In the genomic region with DNA sequence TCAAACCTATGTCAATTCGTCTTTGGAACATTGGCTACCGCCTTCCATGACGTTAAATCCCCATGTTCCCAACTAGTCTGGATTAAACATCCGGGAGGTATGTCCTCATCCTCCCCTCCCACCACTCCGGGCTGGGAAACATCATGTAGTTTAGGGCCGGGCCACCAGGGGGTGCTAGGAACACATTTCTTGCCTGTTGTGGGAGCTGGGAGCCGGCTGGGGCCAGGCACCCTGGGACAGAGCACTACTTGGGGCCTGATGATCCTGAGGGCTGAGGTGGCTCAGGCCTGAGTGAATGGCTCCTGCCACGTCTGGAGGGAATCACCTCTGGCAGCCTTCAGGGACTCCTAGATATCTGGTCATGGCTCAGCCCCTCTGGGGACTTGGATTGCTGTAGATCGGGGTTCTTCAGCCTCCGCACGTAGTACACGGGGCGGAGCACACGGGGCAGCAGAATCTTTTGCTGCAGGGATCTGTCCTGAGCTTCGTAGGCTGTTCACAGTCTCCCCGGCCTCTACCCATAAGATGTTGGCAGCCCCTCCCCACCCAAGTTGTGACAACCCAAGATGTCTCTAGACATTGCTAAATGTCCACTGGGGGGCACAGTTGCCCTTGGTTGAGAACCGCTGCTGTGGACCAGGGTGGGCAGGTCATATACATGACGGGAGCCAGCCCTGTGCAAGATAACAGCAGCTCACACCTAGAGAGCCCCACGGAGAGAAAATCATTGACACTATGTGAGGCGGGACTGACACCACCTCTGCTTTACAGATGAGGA, we compare ENCODE assay signal across 13 cellular contexts.
A peak's percentile ranks its signal among the peaks of the same experiment; 100 is the strongest.
DNase-seq lines count a peak whose midpoint lies in the region; ATAC-seq and TF ChIP-seq lines count a peak whose summit lies in the region.
"Had no signal": no experiment of that assay in that cellular context is flagged by ENCODE, and none has a peak within 500 bp of the region (broad histone marks: within the 10 kb centered on the region; RNA-seq: fewer than 3 reads in every experiment).

No MANE protein-coding gene starts in this region.

- H3K36me3 ChIP-seq in WERI-Rb-1: no peaks in the 10 kb centered on the region
- no peaks in the 10 kb centered on the region for H3K36me3 ChIP-seq in effector memory CD4-positive, alpha-beta T cell (ENCODE audit: control insufficient read depth, insufficient read depth, low read length)
- H3K36me3 ChIP-seq: pancreas had no signal

- H3K4me3 ChIP-seq in HL-60 (replicated peaks; ENCODE audit: insufficient read depth, low read length) (no peak overlapping the region), WERI-Rb-1 (ENCODE audit: low read depth, low read length) (no peak overlapping the region)
- no peak overlapping the region for H3K4me3 ChIP-seq in effector memory CD4-positive, alpha-beta T cell (ENCODE audit: insufficient read depth, low read depth, low read length, poor library complexity, severe bottlenecking)
- H3K4me3 ChIP-seq: pancreas had no signal

- H3K9me3 ChIP-seq in WERI-Rb-1 (ENCODE audit: severe bottlenecking): peaks cover 5% of the 10 kb centered on the region
- no peaks in the 10 kb centered on the region for H3K9me3 ChIP-seq in effector memory CD4-positive, alpha-beta T cell (ENCODE audit: control insufficient read depth, low read length)
- H3K9me3 ChIP-seq: pancreas had no signal

- no peak overlapping the region for H3K27ac ChIP-seq in HL-60 (replicated peaks)
- no peak overlapping the region for H3K27ac ChIP-seq in WERI-Rb-1
- H3K27ac ChIP-seq in effector memory CD4-positive, alpha-beta T cell (ENCODE audit: insufficient read depth, low read length, poor library complexity, severe bottlenecking): no peak overlapping the region
- H3K27ac ChIP-seq: pancreas had no signal

- H3K27me3 ChIP-seq in HL-60 (ENCODE audit: insufficient read depth, poor library complexity, severe bottlenecking) (no peaks in the 10 kb centered on the region), WERI-Rb-1 (ENCODE audit: insufficient read depth, low read depth, severe bottlenecking) (no peaks in the 10 kb centered on the region)
- H3K27me3 ChIP-seq in effector memory CD4-positive, alpha-beta T cell (replicated peaks; ENCODE audit: control insufficient read depth, insufficient read depth, low read length, poor library complexity, severe bottlenecking): no peaks in the 10 kb centered on the region
- H3K27me3 ChIP-seq: pancreas had no signal

- intact Hi-C loops in Right ventricle myocardium superior (cut with DNase I) (no loop called here), Right ventricle myocardium inferior (cut with DNase I) (no loop called here)

- H3K4me1 ChIP-seq in effector memory CD4-positive, alpha-beta T cell (ENCODE audit: control insufficient read depth, insufficient read depth, low read length, poor library complexity, severe bottlenecking): no peaks in the 10 kb centered on the region
- H3K4me1 ChIP-seq: pancreas had no signal

- DNase-seq in Right ventricle myocardium superior (no peak), Right ventricle myocardium inferior (ENCODE audit: missing footprints) (no peak), HL-60 (ENCODE audit: low read depth in 1 of 2, low spot score in 1 of 2) (no peak), WERI-Rb-1 (peak; percentile 10), hippocampal formation (lab: John Stamatoyannopoulos, UW) (no peak)
- DNase-seq in stimulated activated CD8-positive, alpha-beta memory T cell treated with anti-CD3 and anti-CD28 coated beads, Interleukin-4, amount 100 ng/mL, for 48 hours: peak; percentile 33
- no peak for DNase-seq in effector memory CD4-positive, alpha-beta T cell
- DNase-seq: CD4-positive, CD25-positive, alpha-beta regulatory T cell; NCI-H1092; NCI-H774; stimulated activated naive CD8-positive, alpha-beta T cell treated with anti-CD3 and anti-CD28 coated beads, Interleukin-15, Interleukin-2, amounts not matched to agents 100 U/mL and 50 U/mL, for 24 hours had no signal

- TF ChIP-seq CTCF in HL-60 (IDR thresholded peaks at IDR 0.05; ENCODE audit: insufficient read depth, low read length): peak; percentile 2
- TF ChIP-seq CTCF in WERI-Rb-1 (IDR thresholded peaks at IDR 0.05; ENCODE audit: low read depth, low read length): peak; percentile 47

- ATAC-seq in Right ventricle myocardium superior (ENCODE audit: poor library complexity) (peak; percentile 79), Right ventricle myocardium inferior (no peak), GM19455 (IDR thresholded peaks at IDR 0.05; ENCODE audit: unreplicated experiment) (no peak)
- ATAC-seq: stimulated activated naive CD8-positive, alpha-beta T cell treated with anti-CD3 and anti-CD28 coated beads, Interleukin-15, Interleukin-2, amounts not matched to agents 100 U/mL and 50 U/mL, for 24 hours had no signal

Comparison
In these comparisons a context has a peak if more than half of its experiments do, and no peak if none do; other contexts are left out.
1. DNase-seq: peak in WERI-Rb-1 (single experiment) and stimulated activated CD8-positive, alpha-beta memory T cell treated with anti-CD3 and anti-CD28 coated beads, Interleukin-4, amount 100 ng/mL, for 48 hours (single experiment); none in Right ventricle myocardium superior (single experiment), Right ventricle myocardium inferior (single experiment), HL-60 (0 of 2), hippocampal formation (0 of 2) and effector memory CD4-positive, alpha-beta T cell (0 of 3).